Comparison of ENCODE assay signal across 8 cellular contexts in the genomic region with DNA sequence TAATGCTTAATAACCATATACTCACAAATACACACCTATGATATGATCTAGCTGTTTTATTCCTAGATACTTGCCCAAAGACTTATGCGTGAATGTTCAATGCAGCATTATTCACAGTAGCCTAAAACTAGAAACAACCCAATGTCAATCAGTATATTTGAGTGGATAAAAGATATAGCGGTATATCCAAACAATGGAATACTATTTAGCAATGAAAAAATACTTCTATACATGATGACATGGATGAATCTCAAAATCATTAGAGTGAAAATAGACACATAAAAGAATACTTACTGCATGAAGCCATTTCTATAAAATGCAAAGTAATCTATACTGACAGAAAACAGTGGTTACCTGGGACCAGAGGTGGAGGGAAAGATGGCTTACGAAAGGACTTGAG.
"Had no signal": no experiment of that assay in that cellular context is flagged by ENCODE, and none has a peak within 500 bp of the region (broad histone marks: within the 10 kb centered on the region; RNA-seq: fewer than 3 reads in every experiment).

No MANE protein-coding gene starts in this region.

- H3K27ac ChIP-seq: KMS-11 had no signal

- H3K4me3 Mint-ChIP-seq: GM23338 had no signal

- H3K4me3 ChIP-seq: GM23338, HAP-1 had no signal

- ATAC-seq: GM23338, HCT116 had no signal

- H2AFZ ChIP-seq: GM23338 had no signal

- H3K4me1 Mint-ChIP-seq: GM23338 had no signal

- H3K9ac ChIP-seq: KMS-11 had no signal

- DNase-seq: H7, IMR-90, KBM-7 had no signal

- FAIRE-seq: HTR-8/SVneo had no signal

- H3K4me1 ChIP-seq: HAP-1 had no signal

- H3K27ac Mint-ChIP-seq: GM23338 had no signal

- H3K4me2 ChIP-seq: GM23338, KMS-11 had no signal
